In the genomic region with DNA sequence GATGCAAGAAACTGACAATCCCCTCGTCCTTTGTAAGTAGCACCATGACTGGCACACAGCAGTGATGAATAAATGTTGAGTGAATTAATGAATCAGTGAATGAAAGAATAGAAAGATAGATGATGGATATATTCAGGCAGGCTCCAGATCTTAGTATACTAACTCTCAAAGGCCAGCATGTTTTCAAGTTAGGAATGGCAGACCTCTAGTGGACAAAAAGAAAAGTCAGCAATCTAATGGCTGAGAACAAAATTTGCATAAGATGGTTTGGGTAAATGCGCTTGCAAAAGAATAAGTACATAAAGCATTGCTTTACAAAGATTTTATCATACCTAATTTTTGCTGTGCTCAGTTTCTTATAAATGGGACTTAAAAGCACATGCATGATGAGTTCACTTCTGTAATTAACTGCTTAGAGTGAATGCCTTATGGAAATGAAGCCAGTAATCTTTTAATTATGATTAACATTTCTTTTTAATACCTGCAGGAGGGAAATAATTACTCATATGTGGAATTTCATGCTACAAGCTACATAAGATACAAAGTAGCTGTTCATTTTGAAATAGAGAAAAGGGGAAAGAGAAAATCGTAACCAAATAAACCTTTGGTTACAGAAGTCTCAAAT, we compare ENCODE assay signal across 8 cellular contexts.
A peak's percentile ranks its signal among the peaks of the same experiment; 100 is the strongest.
DNase-seq lines count a peak whose midpoint lies in the region; ATAC-seq and TF ChIP-seq lines count a peak whose summit lies in the region.

No MANE protein-coding gene starts in this region.

- TF ChIP-seq CTCF in Calu3 (IDR thresholded peaks at IDR 0.05; ENCODE audit: unreplicated experiment): peak; percentile 24
- peak; percentile 66 to 82 for TF ChIP-seq CTCF in mammary epithelial cell (conservative IDR thresholded peaks at IDR 0.05 in 1 of 2, IDR thresholded peaks at IDR 0.05 in 1 of 2; ENCODE audit: extremely low read depth in 1 of 2, insufficient read depth in 1 of 2, low read depth in 1 of 2, low read length in 2 of 2)
- TF ChIP-seq CTCF in upper lobe of right lung (IDR thresholded peaks at IDR 0.05): peak; percentile 75

- in situ Hi-C loops in mammary epithelial cell (cut with MboI; ENCODE audit: low sequenced_read_pairs in 2 of 2): loop anchor here (10.0 to 25.0 kb wide), 2 partner anchors 210 to 272 kb away; no protein-coding TSS in a partner anchor

- dilution Hi-C loops in mammary epithelial cell (cut with HindIII; ENCODE audit: low sequenced_read_pairs): no loop called here

- intact Hi-C loops in Calu3 (cut with micrococcal nuclease; ENCODE audit: unreplicated experiment) (loop anchor here (1.0 to 10.0 kb wide), 4 partner anchors 130 to 275 kb away; no protein-coding TSS in a partner anchor), mammary epithelial cell (cut with micrococcal nuclease) (loop anchor here (1.0 to 2.0 kb wide), 4 partner anchors 179 to 616 kb away; no protein-coding TSS in a partner anchor), upper lobe of right lung (cut with DNase I) (loop anchor here (10.0 kb wide), 1 partner anchor 210 kb away; no protein-coding TSS in a partner anchor)
- intact Hi-C loops in activated naive CD4-positive, alpha-beta T cell treated with anti-CD3 and anti-CD28 coated beads for 36 hours (cut with micrococcal nuclease): loop anchor here (1.0 to 5.0 kb wide), 6 partner anchors 137 to 616 kb away; no protein-coding TSS in a partner anchor

- no peaks in the 10 kb centered on the region for H3K79me2 ChIP-seq in mammary epithelial cell (ENCODE audit: insufficient read depth, low read length)

- H3K27me3 Mint-ChIP-seq in Calu3 (ENCODE audit: unreplicated experiment): no peaks in the 10 kb centered on the region
- no peaks in the 10 kb centered on the region for H3K27me3 Mint-ChIP-seq in activated naive CD4-positive, alpha-beta T cell treated with anti-CD3 and anti-CD28 coated beads for 36 hours (ENCODE audit: low read depth)

- CTCF ChIA-PET in Calu3 (lab: Charles Lee) (interaction anchor here (1.0 kb wide), 1 partner anchor 208 kb away, joined by 3 read pairs; no protein-coding TSS in a partner anchor), mammary epithelial cell (lab: Charles Lee; ENCODE audit: low non-redundant PET) (no interaction called here)
- CTCF ChIA-PET in activated naive CD4-positive, alpha-beta T cell treated with anti-CD3 and anti-CD28 coated beads for 36 hours (lab: Charles Lee): interaction anchor here (1.2 to 3.6 kb wide), 8 partner anchors 8 to 209 kb away, joined by 3 to 46 read pairs (median 4); no protein-coding TSS in a partner anchor

- no peak for DNase-seq in Calu3
- peak; percentile 53 for DNase-seq in NCI-H748 (lab: John Stamatoyannopoulos, UW; ENCODE audit: unreplicated experiment)
- peak; percentile 24 for DNase-seq in mammary epithelial cell
- DNase-seq in kidney tubule cell (ENCODE audit: low spot score): peak; percentile 49
- no peak for DNase-seq in upper lobe of right lung
- DNase-seq in activated naive CD4-positive, alpha-beta T cell treated with anti-CD3 and anti-CD28 coated beads for 36 hours: no peak

- H3K27me3 ChIP-seq in mammary epithelial cell (ENCODE audit: insufficient read depth, low read length) (no peaks in the 10 kb centered on the region), upper lobe of right lung (no peaks in the 10 kb centered on the region)

- H3K4me3 ChIP-seq in mammary epithelial cell (replicated peaks in 1 of 3; ENCODE audit: insufficient read depth in 1 of 3, low read depth in 2 of 3, low read length in 3 of 3) (no peak overlapping the region), upper lobe of right lung (no peak overlapping the region)

- H3K9me3 ChIP-seq in mammary epithelial cell (replicated peaks; ENCODE audit: insufficient read depth, low read length): no peaks in the 10 kb centered on the region
- H3K9me3 ChIP-seq in upper lobe of right lung: no peaks in the 10 kb centered on the region

- no peak overlapping the region for H3K4me2 ChIP-seq in mammary epithelial cell (ENCODE audit: insufficient read depth, low read depth, low read length)

- no peak overlapping the region for H3K9ac ChIP-seq in mammary epithelial cell (ENCODE audit: insufficient read depth, low read length)

- H3K9me3 Mint-ChIP-seq in Calu3 (ENCODE audit: low read depth, unreplicated experiment): no peaks in the 10 kb centered on the region
- H3K9me3 Mint-ChIP-seq in activated naive CD4-positive, alpha-beta T cell treated with anti-CD3 and anti-CD28 coated beads for 36 hours: no peaks in the 10 kb centered on the region

- 64% methylated on average over 3 of the region's 3 CpGs for WGBS in mammary epithelial cell (ENCODE audit: low coverage, missing lambda C conversion rate)

- H3K36me3 Mint-ChIP-seq in Calu3 (ENCODE audit: insufficient read depth, unreplicated experiment): no peaks in the 10 kb centered on the region
- H3K36me3 Mint-ChIP-seq in activated naive CD4-positive, alpha-beta T cell treated with anti-CD3 and anti-CD28 coated beads for 36 hours (ENCODE audit: low read depth): no peaks in the 10 kb centered on the region

- H2AFZ ChIP-seq in mammary epithelial cell (ENCODE audit: low read depth, low read length): no peak overlapping the region

- peaks cover 20% of the 10 kb centered on the region for H3K4me1 Mint-ChIP-seq in Calu3 (ENCODE audit: low read depth, unreplicated experiment)
- H3K4me1 Mint-ChIP-seq in activated naive CD4-positive, alpha-beta T cell treated with anti-CD3 and anti-CD28 coated beads for 36 hours (ENCODE audit: low read depth): peaks cover 14% of the 10 kb centered on the region

- no peaks in the 10 kb centered on the region for H3K36me3 ChIP-seq in mammary epithelial cell (ENCODE audit: insufficient read depth, low read length)
- H3K36me3 ChIP-seq in upper lobe of right lung: no peaks in the 10 kb centered on the region

- no peak overlapping the region for H3K27ac Mint-ChIP-seq in Calu3 (ENCODE audit: unreplicated experiment)
- H3K27ac Mint-ChIP-seq in activated naive CD4-positive, alpha-beta T cell treated with anti-CD3 and anti-CD28 coated beads for 36 hours: no peak overlapping the region

- ATAC-seq in GM18909 (IDR thresholded peaks at IDR 0.05; ENCODE audit: poor library complexity, unreplicated experiment): peak; percentile 87
- ATAC-seq in HG03175 (IDR thresholded peaks at IDR 0.05; ENCODE audit: unreplicated experiment): peak; percentile 83
- peak; percentile 77 for ATAC-seq in upper lobe of right lung

- BruUV-seq in Calu3 (replicated peaks; lab: Mats Ljungman, UMichigan) (no TSS peak), mammary epithelial cell (replicated peaks; lab: Mats Ljungman, UMichigan) (no TSS peak)

- no peak overlapping the region for H3K4me3 Mint-ChIP-seq in Calu3 (ENCODE audit: low read depth, unreplicated experiment)
- H3K4me3 Mint-ChIP-seq in activated naive CD4-positive, alpha-beta T cell treated with anti-CD3 and anti-CD28 coated beads for 36 hours: no peak overlapping the region

- no peaks in the 10 kb centered on the region for H3K4me1 ChIP-seq in mammary epithelial cell (ENCODE audit: insufficient read depth, low read length)
- no peaks in the 10 kb centered on the region for H3K4me1 ChIP-seq in upper lobe of right lung

- no peaks in the 10 kb centered on the region for H4K20me1 ChIP-seq in mammary epithelial cell (ENCODE audit: insufficient read depth, low read length)

- no peak overlapping the region for H3K27ac ChIP-seq in mammary epithelial cell (ENCODE audit: insufficient read depth, low read depth, low read length)
- H3K27ac ChIP-seq in upper lobe of right lung: no peak overlapping the region

Comparison
In these comparisons a context has a peak if more than half of its experiments do, and no peak if none do; other contexts are left out.
1. DNase-seq: peak in NCI-H748 (single experiment), mammary epithelial cell (single experiment) and kidney tubule cell (single experiment); none in Calu3 (single experiment), upper lobe of right lung (single experiment) and activated naive CD4-positive, alpha-beta T cell treated with anti-CD3 and anti-CD28 coated beads for 36 hours (single experiment).
2. CTCF ChIP-seq: peak in every context shown above with its lines; median percentile 75 in upper lobe of right lung; 74 in mammary epithelial cell; 24 in Calu3.
3. Peak in every context shown above with its lines, with median percentiles within 50 percentile points of each other: ATAC-seq.